Comparison of ENCODE assay signal across 1 cellular context in genomic region chr13:63408227-63409202, GRCh38.
TF ChIP-seq lines count a peak whose summit lies in the region.

No MANE protein-coding gene starts in this region.

TF ChIP-seq in WTC11, 78 proteins besides CTCF, POLR2A, EP300 and RAD21 (continued from another document):
- TF ChIP-seq HMGXB4 (CRISPR knock-in tag; IDR thresholded peaks at IDR 0.05) (no peak), IRF1 (CRISPR knock-in tag; IDR thresholded peaks at IDR 0.05) (no peak), ZNF671 (CRISPR knock-in tag; IDR thresholded peaks at IDR 0.05) (no peak), ZNF423 (CRISPR knock-in tag; IDR thresholded peaks at IDR 0.05) (no peak), CBFB (CRISPR knock-in tag; IDR thresholded peaks at IDR 0.05; ENCODE audit: low read depth) (no peak), CREM (CRISPR knock-in tag; IDR thresholded peaks at IDR 0.05) (no peak), NFATC4 (CRISPR knock-in tag; IDR thresholded peaks at IDR 0.05) (no peak), CREB1 (CRISPR knock-in tag; IDR thresholded peaks at IDR 0.05) (no peak), TEAD1 (CRISPR knock-in tag; IDR thresholded peaks at IDR 0.05) (no peak), OVOL2 (CRISPR knock-in tag; IDR thresholded peaks at IDR 0.05; ENCODE audit: borderline replicate concordance) (no peak), ELF4 (CRISPR knock-in tag; IDR thresholded peaks at IDR 0.05; ENCODE audit: low read depth) (no peak), ATF2 (CRISPR knock-in tag; IDR thresholded peaks at IDR 0.05; ENCODE audit: borderline replicate concordance, low read depth) (no peak)
- TF ChIP-seq, protein P1, sequence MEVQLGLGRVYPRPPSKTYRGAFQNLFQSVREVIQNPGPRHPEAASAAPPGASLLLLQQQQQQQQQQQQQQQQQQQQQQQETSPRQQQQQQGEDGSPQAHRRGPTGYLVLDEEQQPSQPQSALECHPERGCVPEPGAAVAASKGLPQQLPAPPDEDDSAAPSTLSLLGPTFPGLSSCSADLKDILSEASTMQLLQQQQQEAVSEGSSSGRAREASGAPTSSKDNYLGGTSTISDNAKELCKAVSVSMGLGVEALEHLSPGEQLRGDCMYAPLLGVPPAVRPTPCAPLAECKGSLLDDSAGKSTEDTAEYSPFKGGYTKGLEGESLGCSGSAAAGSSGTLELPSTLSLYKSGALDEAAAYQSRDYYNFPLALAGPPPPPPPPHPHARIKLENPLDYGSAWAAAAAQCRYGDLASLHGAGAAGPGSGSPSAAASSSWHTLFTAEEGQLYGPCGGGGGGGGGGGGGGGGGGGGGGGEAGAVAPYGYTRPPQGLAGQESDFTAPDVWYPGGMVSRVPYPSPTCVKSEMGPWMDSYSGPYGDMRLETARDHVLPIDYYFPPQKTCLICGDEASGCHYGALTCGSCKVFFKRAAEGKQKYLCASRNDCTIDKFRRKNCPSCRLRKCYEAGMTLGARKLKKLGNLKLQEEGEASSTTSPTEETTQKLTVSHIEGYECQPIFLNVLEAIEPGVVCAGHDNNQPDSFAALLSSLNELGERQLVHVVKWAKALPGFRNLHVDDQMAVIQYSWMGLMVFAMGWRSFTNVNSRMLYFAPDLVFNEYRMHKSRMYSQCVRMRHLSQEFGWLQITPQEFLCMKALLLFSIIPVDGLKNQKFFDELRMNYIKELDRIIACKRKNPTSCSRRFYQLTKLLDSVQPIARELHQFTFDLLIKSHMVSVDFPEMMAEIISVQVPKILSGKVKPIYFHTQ (CRISPR knock-in tag; IDR thresholded peaks at IDR 0.05) = no peak
- TF ChIP-seq, protein P2, sequence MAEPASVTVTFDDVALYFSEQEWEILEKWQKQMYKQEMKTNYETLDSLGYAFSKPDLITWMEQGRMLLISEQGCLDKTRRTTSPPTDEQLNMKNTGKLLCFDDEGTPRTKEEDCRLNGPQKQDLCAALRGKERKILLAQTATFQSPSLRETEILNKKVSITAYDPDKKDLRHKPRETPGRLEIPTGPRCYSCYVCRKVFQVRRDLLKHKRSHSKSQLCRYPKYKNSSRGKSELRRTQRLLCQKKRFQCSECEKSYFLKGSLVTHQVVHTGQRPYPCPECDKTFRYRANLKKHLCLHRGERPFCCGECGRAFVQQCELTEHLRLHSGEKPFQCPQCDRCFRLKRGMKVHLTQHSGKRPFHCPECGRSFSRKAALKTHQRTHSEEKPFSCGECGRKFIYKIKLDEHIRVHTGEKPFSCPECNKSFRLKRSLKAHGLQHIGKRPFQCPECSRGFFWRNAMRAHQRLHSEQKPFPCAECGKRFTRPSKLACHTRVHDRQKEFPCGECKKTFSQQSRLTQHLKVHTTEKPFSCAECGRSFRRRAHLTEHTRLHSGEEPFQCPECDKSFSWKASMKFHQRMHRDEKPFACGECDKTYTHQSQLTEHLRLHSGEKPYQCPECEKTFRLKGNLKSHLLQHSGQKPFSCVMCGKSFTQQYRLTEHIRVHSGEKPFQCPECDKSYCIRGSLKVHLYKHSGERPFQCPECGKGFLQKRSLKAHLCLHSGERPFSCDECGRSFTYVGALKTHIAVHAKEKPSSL (CRISPR knock-in tag; conservative IDR thresholded peaks at IDR 0.05) = no peak
